In the genomic region with DNA sequence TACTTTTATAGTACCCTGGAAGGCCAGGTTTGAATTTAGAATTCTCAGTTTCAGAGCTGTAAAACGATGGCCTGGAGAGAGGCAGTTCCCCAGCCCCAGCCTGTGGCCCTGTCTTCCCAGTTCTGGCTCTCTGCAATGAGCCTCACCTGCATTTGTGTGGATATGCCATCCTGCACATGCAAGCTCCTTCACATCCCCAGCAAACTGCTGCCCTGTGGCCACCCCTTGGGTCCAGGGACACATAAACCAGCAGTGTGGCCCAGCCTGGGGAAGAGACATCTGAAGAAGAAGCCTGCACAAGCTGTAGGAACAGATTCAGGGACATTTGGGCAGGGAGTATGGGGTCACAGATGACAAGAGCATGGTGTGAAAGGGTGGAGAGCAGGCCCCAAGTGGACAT, we compare ENCODE assay signal across 24 cellular contexts.
"Had no signal": no experiment of that assay in that cellular context is flagged by ENCODE, and none has a peak within 500 bp of the region (broad histone marks: within the 10 kb centered on the region; RNA-seq: fewer than 3 reads in every experiment).

No MANE protein-coding gene starts in this region.

- H3K4me3 Mint-ChIP-seq: dendritic cell treated with granulocyte-macrophage colony-stimulating factor and Interleukin-4, amounts not matched to agents 40 ng/mL and 50 ng/mL, for 4 days; effector memory CD8-positive, alpha-beta T cell; endodermal cell had no signal

- H3K4me1 ChIP-seq: colonic mucosa, esophagus squamous epithelium, foreskin keratinocyte, gastrocnemius medialis, gastroesophageal sphincter, heart left ventricle, heart right ventricle had no signal

- DNase-seq: colonic mucosa; cortex of kidney; dermis blood vessel endothelial cell; dorsolateral prefrontal cortex; effector CD4-positive, alpha-beta T cell; effector CD8-positive, alpha-beta T cell; effector memory CD4-positive, alpha-beta T cell; effector memory CD8-positive, alpha-beta T cell; endodermal cell; erythroblast; esophagus squamous epithelium; foreskin fibroblast; foreskin keratinocyte; foreskin melanocyte; gastrocnemius medialis; glutamatergic neuron; head of caudate nucleus; heart left ventricle; heart right ventricle had no signal

- H3K9me3 ChIP-seq: colonic mucosa, esophagus squamous epithelium, gastrocnemius medialis had no signal

- H3K27ac Mint-ChIP-seq: dendritic cell treated with granulocyte-macrophage colony-stimulating factor and Interleukin-4, amounts not matched to agents 40 ng/mL and 50 ng/mL, for 4 days; effector memory CD8-positive, alpha-beta T cell; endodermal cell had no signal

- H3K4me3 ChIP-seq: colonic mucosa, coronary artery, dorsolateral prefrontal cortex, esophagus squamous epithelium, gastrocnemius medialis, gastroesophageal sphincter, heart left ventricle, heart right ventricle had no signal

- H3K36me3 ChIP-seq: colonic mucosa, esophagus squamous epithelium, gastrocnemius medialis, gastroesophageal sphincter, heart left ventricle, heart right ventricle had no signal

- H3K27me3 ChIP-seq: colonic mucosa, esophagus squamous epithelium, foreskin keratinocyte, gastrocnemius medialis, gastroesophageal sphincter had no signal

- ATAC-seq: effector memory CD8-positive, alpha-beta T cell; esophagus mucosa; foreskin keratinocyte; gastrocnemius medialis; gastroesophageal sphincter; heart left ventricle; heart right ventricle had no signal

- H3K9me3 Mint-ChIP-seq: effector memory CD8-positive, alpha-beta T cell; endodermal cell had no signal

- H3K27ac ChIP-seq: colonic mucosa, coronary artery, dorsolateral prefrontal cortex, epithelial cell of prostate, esophagus squamous epithelium, foreskin keratinocyte, gastrocnemius medialis, gastroesophageal sphincter, heart left ventricle, heart right ventricle had no signal
